16 cellular contexts compared by ENCODE assay signal in the genomic region with DNA sequence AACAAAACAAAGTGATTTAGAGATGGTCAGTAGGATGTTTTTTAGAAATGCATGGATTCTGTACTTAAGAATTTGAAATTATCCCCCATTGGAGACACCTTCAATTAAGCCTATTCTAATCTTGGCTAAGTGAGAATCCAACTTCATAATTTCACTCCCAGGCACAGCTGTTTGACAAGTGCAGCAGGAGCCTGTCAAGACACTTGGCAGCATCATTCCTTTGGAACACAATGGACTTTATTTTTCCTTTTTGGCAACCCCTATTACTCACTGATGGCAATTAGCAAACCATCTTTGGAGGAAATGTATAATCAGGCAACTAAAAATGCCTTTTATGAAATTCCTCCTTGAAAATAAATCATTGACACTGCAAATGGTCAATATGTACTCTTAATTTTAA.
"Had no signal": no experiment of that assay in that cellular context is flagged by ENCODE, and none has a peak within 500 bp of the region (broad histone marks: within the 10 kb centered on the region; RNA-seq: fewer than 3 reads in every experiment).

No MANE protein-coding gene starts in this region.

- H3K4me1 Mint-ChIP-seq: endodermal cell; memory B cell; stimulated activated effector memory CD8-positive, alpha-beta T cell treated with anti-CD3 and anti-CD28 coated beads, Interleukin-12 subunit alpha, Interleukin-12 subunit beta, amount 100 ng/mL, for 72 hours had no signal

- H3K27me3 ChIP-seq: breast epithelium, left lung, uterus had no signal

- ATAC-seq: stimulated activated effector memory CD8-positive, alpha-beta T cell treated with anti-CD3 and anti-CD28 coated beads, Interleukin-12 subunit alpha, Interleukin-12 subunit beta, amount 100 ng/mL, for 72 hours had no signal

- H3K9me3 Mint-ChIP-seq: endodermal cell; memory B cell; stimulated activated effector memory CD8-positive, alpha-beta T cell treated with anti-CD3 and anti-CD28 coated beads, Interleukin-12 subunit alpha, Interleukin-12 subunit beta, amount 100 ng/mL, for 72 hours had no signal

- DNase-seq: activated CD4-positive, alpha-beta T cell treated with anti-CD3 and anti-CD28 coated beads, Interleukin-2, amount 50 U/mL, for 4 hours; activated CD4-positive, CD25-positive, alpha-beta regulatory T cell treated with anti-CD3 and anti-CD28 coated beads, Interleukin-2, amount 50 U/mL, for 72 hours; activated naive CD4-positive, alpha-beta T cell treated with Interleukin-2 at 50 U/mL for 16 hours; activated T-cell treated with anti-CD3 and anti-CD28 coated beads for 4 hours; anterior cingulate cortex; dorsolateral prefrontal cortex; endodermal cell; foreskin melanocyte; left lung; nephron progenitor cell; stimulated activated CD4-positive, alpha-beta T cell treated with anti-CD3 and anti-CD28 coated beads, Interleukin-12 subunit alpha, Interleukin-12 subunit beta, amount 100 ng/mL, for 4 hours; stimulated activated CD4-positive, alpha-beta T cell treated with anti-CD3 and anti-CD28 coated beads, Interleukin-2, amount 100 ng/mL, for 24 hours; uterus had no signal

- H3K4me3 ChIP-seq: breast epithelium, dorsolateral prefrontal cortex, left lung, uterus had no signal

- H3K27ac Mint-ChIP-seq: endodermal cell; memory B cell; nephron progenitor cell; stimulated activated effector memory CD8-positive, alpha-beta T cell treated with anti-CD3 and anti-CD28 coated beads, Interleukin-12 subunit alpha, Interleukin-12 subunit beta, amount 100 ng/mL, for 72 hours had no signal

- H3K36me3 Mint-ChIP-seq: memory B cell; stimulated activated effector memory CD8-positive, alpha-beta T cell treated with anti-CD3 and anti-CD28 coated beads, Interleukin-12 subunit alpha, Interleukin-12 subunit beta, amount 100 ng/mL, for 72 hours had no signal

- H3K4me3 Mint-ChIP-seq: endodermal cell; memory B cell; nephron progenitor cell; stimulated activated effector memory CD8-positive, alpha-beta T cell treated with anti-CD3 and anti-CD28 coated beads, Interleukin-12 subunit alpha, Interleukin-12 subunit beta, amount 100 ng/mL, for 72 hours had no signal

- H3K27ac ChIP-seq: dorsolateral prefrontal cortex, uterus had no signal

- H3K9me3 ChIP-seq: breast epithelium, left lung, uterus had no signal

- H3K36me3 ChIP-seq: breast epithelium, left lung, uterus had no signal
